15 cellular contexts compared by ENCODE assay signal in the genomic region with DNA sequence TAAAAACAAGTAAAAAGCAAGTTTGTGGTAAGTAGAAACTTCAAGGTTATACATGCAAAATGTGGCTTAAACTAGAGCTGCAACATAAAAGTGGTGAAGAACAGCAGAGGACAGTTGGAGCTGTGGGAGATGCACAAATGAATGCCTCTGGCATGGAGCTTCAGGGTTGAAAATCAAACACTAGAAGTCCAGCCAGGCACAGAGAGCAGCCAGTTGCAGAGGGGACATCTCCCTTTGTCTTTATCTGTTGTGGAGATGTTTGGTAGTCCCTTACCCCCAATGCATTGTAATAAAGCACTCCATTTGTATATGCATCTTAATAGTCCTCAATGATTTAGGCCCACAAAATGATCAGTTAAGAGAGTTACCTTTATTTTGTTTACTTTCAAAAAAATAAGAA.
A peak's percentile ranks its signal among the peaks of the same experiment; 100 is the strongest.
DNase-seq lines count a peak whose midpoint lies in the region; ATAC-seq and TF ChIP-seq lines count a peak whose summit lies in the region.
"Had no signal": no experiment of that assay in that cellular context is flagged by ENCODE, and none has a peak within 500 bp of the region (broad histone marks: within the 10 kb centered on the region; RNA-seq: fewer than 3 reads in every experiment).

No MANE protein-coding gene starts in this region.

- peak; percentile 28 for DNase-seq in NCI-H510A treated with DMSO at 0.1 percent for 48 hours (lab: John Stamatoyannopoulos, UW)
- no peak for DNase-seq in NCI-H510A (lab: John Stamatoyannopoulos, UW)
- DNase-seq in NCI-H345 treated with DMSO at 0.1 percent for 48 hours (lab: John Stamatoyannopoulos, UW; ENCODE audit: unreplicated experiment): peak; percentile 16
- DNase-seq in globus pallidus (ENCODE audit: low spot score): peak; percentile 55
- DNase-seq in superior temporal gyrus (ENCODE audit: extremely low spot score): peak; percentile 56
- no peak for DNase-seq in MCF 10A (ENCODE audit: unreplicated experiment)
- DNase-seq: CD4-positive, alpha-beta memory T cell; DMS79; IMR-90; MG63; NCI-H1105; NCI-H226 had no signal

- no peak for ATAC-seq in HG03139 (IDR thresholded peaks at IDR 0.05; ENCODE audit: unreplicated experiment)
- ATAC-seq: A549, Right ventricle myocardium inferior had no signal

- H3K9me3 Mint-ChIP-seq in MCF 10A (ENCODE audit: unreplicated experiment): no peaks in the 10 kb centered on the region
- H3K9me3 Mint-ChIP-seq: CD4-positive, alpha-beta memory T cell had no signal

- TF ChIP-seq CTCF in MCF 10A (IDR thresholded peaks at IDR 0.05; ENCODE audit: unreplicated experiment): no peak

- H3K27ac Mint-ChIP-seq in MCF 10A (ENCODE audit: low read depth, unreplicated experiment): no peak overlapping the region

- no TSS peak for BruUV-seq in MCF 10A (replicated peaks; lab: Mats Ljungman, UMichigan)

- no peak overlapping the region for H3K4me3 Mint-ChIP-seq in MCF 10A (ENCODE audit: unreplicated experiment)
- H3K4me3 Mint-ChIP-seq: CD4-positive, alpha-beta memory T cell had no signal

- H3K27me3 Mint-ChIP-seq in MCF 10A (ENCODE audit: insufficient read depth, unreplicated experiment): no peaks in the 10 kb centered on the region
- H3K27me3 Mint-ChIP-seq: CD4-positive, alpha-beta memory T cell had no signal

- CTCF ChIA-PET in MCF 10A (lab: Yijun Ruan, JAX): interaction anchor here (1.0 to 1.3 kb wide), 3 partner anchors 10 to 55 kb away, joined by 3 to 4 read pairs (median 3); no protein-coding TSS in a partner anchor

- H3K4me1 Mint-ChIP-seq in MCF 10A (ENCODE audit: insufficient read depth, unreplicated experiment): peaks cover 10% of the 10 kb centered on the region

- POLR2A ChIA-PET in MCF 10A (lab: Yijun Ruan, JAX): interaction anchor here (1.3 to 1.8 kb wide), 2 partner anchors 12 to 17 kb away, joined by 4 to 10 read pairs; no protein-coding TSS in a partner anchor

- intact Hi-C loops in MCF 10A (cut with micrococcal nuclease): no loop called here

- H3K36me3 Mint-ChIP-seq in MCF 10A (ENCODE audit: insufficient read depth, unreplicated experiment): no peaks in the 10 kb centered on the region

Comparison
In these comparisons a context has a peak if more than half of its experiments do, and no peak if none do; other contexts are left out.
1. DNase-seq: peak in NCI-H510A treated with DMSO at 0.1 percent for 48 hours (single experiment), NCI-H345 treated with DMSO at 0.1 percent for 48 hours (single experiment), globus pallidus (single experiment) and superior temporal gyrus (single experiment); none in NCI-H510A (single experiment) and MCF 10A (single experiment).